In genomic region chr15:48940508-48940907, GRCh38 we compare ENCODE assay signal across 9 cellular contexts. TPM values are rescaled to one million over a fixed set of nuclear protein-coding genes. Genes with fewer than 3 reads are reported as not detected.
DNase-seq lines count a peak whose midpoint lies in the region; ATAC-seq and TF ChIP-seq lines count a peak whose summit lies in the region.
"Had no signal": no experiment of that assay in that cellular context is flagged by ENCODE, and none has a peak within 500 bp of the region (broad histone marks: within the 10 kb centered on the region; RNA-seq: fewer than 3 reads in every experiment).

No MANE protein-coding gene starts in this region.

- 87 to 92% (median 91%) methylated on average over 6 of the region's 6 CpGs for WGBS in heart left ventricle, 4 donors

- no peak for TF ChIP-seq POLR2A in heart left ventricle (IDR thresholded peaks at IDR 0.05)

- no peaks in the 10 kb centered on the region for H3K27me3 ChIP-seq in heart left ventricle
- H3K27me3 ChIP-seq: BLaER1 had no signal

- no peaks in the 10 kb centered on the region for H3K27me3 Mint-ChIP-seq in endothelial cell (ENCODE audit: unreplicated experiment)

- no peak overlapping the region for H3K27ac Mint-ChIP-seq in endothelial cell (ENCODE audit: unreplicated experiment)

- peak; percentile 97 for ATAC-seq in HG02798 (IDR thresholded peaks at IDR 0.05; ENCODE audit: poor library complexity, unreplicated experiment)
- ATAC-seq in heart left ventricle = no peak

- H3K36me3 Mint-ChIP-seq in endothelial cell (ENCODE audit: low read depth, unreplicated experiment) = no peaks in the 10 kb centered on the region

- no peaks in the 10 kb centered on the region for H3K36me3 ChIP-seq in heart left ventricle
- H3K36me3 ChIP-seq: BLaER1 had no signal

- peaks cover 0 to 10% (median 3%) of the 10 kb centered on the region in 12 donors for H3K4me1 ChIP-seq in heart left ventricle

- intact Hi-C loops in heart left ventricle (cut with DNase I) = no loop called here

- H3K9me3 Mint-ChIP-seq in endothelial cell (ENCODE audit: unreplicated experiment) = no peaks in the 10 kb centered on the region

- H3K4me3 ChIP-seq in skeletal muscle cell (ENCODE audit: low read depth, low read length) = no peak overlapping the region
- no peak overlapping the region for H3K4me3 ChIP-seq in heart left ventricle
- H3K4me3 ChIP-seq: BLaER1 had no signal

- H3K27ac ChIP-seq in heart left ventricle = no peak overlapping the region
- H3K27ac ChIP-seq: BLaER1 had no signal

- H3K4me3 Mint-ChIP-seq in endothelial cell (ENCODE audit: unreplicated experiment) = no peak overlapping the region

- no peaks in the 10 kb centered on the region for H3K9me3 ChIP-seq in heart left ventricle
- H3K9me3 ChIP-seq: BLaER1 had no signal

- peak; percentile 13 for DNase-seq in activated CD4-positive, alpha-beta T cell treated with anti-CD3 and anti-CD28 coated beads for 48 hours
- DNase-seq in activated CD4-positive, alpha-beta T cell treated with anti-CD3 and anti-CD28 coated beads for 1 hour = no peak
- DNase-seq in SW480 (ENCODE audit: low spot score) = peak; percentile 4
- DNase-seq in skeletal muscle cell (ENCODE audit: low read depth) = peak; percentile 99
- DNase-seq in midbrain (lab: John Stamatoyannopoulos, UW) = no peak
- no peak for DNase-seq in heart left ventricle
- DNase-seq in endothelial cell (ENCODE audit: low spot score) = no peak

- TF ChIP-seq CTCF in heart left ventricle (IDR thresholded peaks at IDR 0.05) (no peak), endothelial cell (IDR thresholded peaks at IDR 0.05; ENCODE audit: unreplicated experiment) (no peak)

- H3K4me1 Mint-ChIP-seq in endothelial cell (ENCODE audit: unreplicated experiment) = peaks cover 3% of the 10 kb centered on the region

RNA-seq across cellular contexts. Expression of gene SHC4, which starts 23.2 kb away (rescaled TPM):
- total RNA-seq in heart left ventricle (1 to 10 TPM; 1.8 to 4.1 (median 2.6) TPM), endothelial cell (ENCODE audit: unreplicated experiment) (6.8 TPM)
- polyA plus RNA-seq in heart left ventricle = 1 to 10 TPM; 1.3 to 1.5 TPM

Comparison
In these comparisons a context has a peak if more than half of its experiments do, and no peak if none do; other contexts are left out.
1. DNase-seq: peak in activated CD4-positive, alpha-beta T cell treated with anti-CD3 and anti-CD28 coated beads for 48 hours (single experiment), SW480 (single experiment) and skeletal muscle cell (single experiment); none in activated CD4-positive, alpha-beta T cell treated with anti-CD3 and anti-CD28 coated beads for 1 hour (single experiment), midbrain (single experiment), heart left ventricle (0 of 5) and endothelial cell (single experiment).